In genomic region chr12:57237952-57238853, GRCh38 we compare ENCODE assay signal across 9 cellular contexts. TPM values are rescaled to one million over a fixed set of nuclear protein-coding genes. Genes with fewer than 3 reads are reported as not detected.
A peak's percentile ranks its signal among the peaks of the same experiment; 100 is the strongest.
DNase-seq lines count a peak whose midpoint lies in the region; ATAC-seq, FAIRE-seq and TF ChIP-seq lines count a peak whose summit lies in the region.
"Had no signal": no experiment of that assay in that cellular context is flagged by ENCODE, and none has a peak within 500 bp of the region (broad histone marks: within the 10 kb centered on the region; RNA-seq: fewer than 3 reads in every experiment).

No MANE protein-coding gene starts in this region.

- H3K27ac ChIP-seq in muscle layer of duodenum (ENCODE audit: low read length), result no peak overlapping the region

- H3K27me3 ChIP-seq in bronchial epithelial cell (ENCODE audit: control insufficient read depth, insufficient read depth, low read length), result peaks cover 6% of the 10 kb centered on the region
- peaks cover 66% of the 10 kb centered on the region for H3K27me3 ChIP-seq in muscle layer of duodenum (ENCODE audit: low read depth, low read length)

- H3K4me3 ChIP-seq in bronchial epithelial cell (ENCODE audit: low read depth, low read length), result peak overlapping the region; percentile 55
- H3K4me3 ChIP-seq in muscle layer of duodenum (ENCODE audit: low read depth in 1 of 2, low read length in 2 of 2), result peak overlapping the region; percentile 60 to 71

- peaks cover 15 to 66% of the 10 kb centered on the region in 2 donors for H3K4me1 ChIP-seq in muscle layer of duodenum (ENCODE audit: control insufficient read depth in 1 of 2, insufficient read depth in 2 of 2, low read length in 2 of 2)

- DNase-seq in DMS153 treated with DMSO at 0.1 percent for 48 hours (lab: John Stamatoyannopoulos, UW; ENCODE audit: unreplicated experiment), result peak; percentile 17
- DNase-seq in DMS153 (lab: John Stamatoyannopoulos, UW), result no peak
- DNase-seq in NCI-H510A treated with DMSO at 0.1 percent for 48 hours (lab: John Stamatoyannopoulos, UW), result peak; percentile 73
- no peak for DNase-seq in bronchial epithelial cell (ENCODE audit: low read depth)
- no peak for DNase-seq in GDM1 (lab: John Stamatoyannopoulos, UW)
- DNase-seq in medulla oblongata (ENCODE audit: extremely low spot score), result no peak

- H3K36me3 ChIP-seq in bronchial epithelial cell (ENCODE audit: control insufficient read depth, insufficient read depth, low read length), result peaks cover 15% of the 10 kb centered on the region
- H3K36me3 ChIP-seq in muscle layer of duodenum (ENCODE audit: control insufficient read depth in 1 of 2, insufficient read depth in 2 of 2, low read length in 2 of 2), result peaks cover 12 to 16% of the 10 kb centered on the region in 2 donors

- no peaks in the 10 kb centered on the region for H3K9me3 ChIP-seq in muscle layer of duodenum (ENCODE audit: control insufficient read depth in 1 of 2, low read length in 2 of 2)

- FAIRE-seq in bronchial epithelial cell (lab: Jason Lieb, UNC), result no peak
- FAIRE-seq: TTC549 had no signal

- no peak for ATAC-seq in GM21576 (IDR thresholded peaks at IDR 0.05; ENCODE audit: unreplicated experiment)

- TF ChIP-seq CTCF in bronchial epithelial cell (IDR thresholded peaks at IDR 0.05; ENCODE audit: insufficient read depth, low read length, severe bottlenecking), result no peak

RNA-seq across cellular contexts. Expression of gene SHMT2, which starts 8.7 kb away (rescaled TPM):
- total RNA-seq in bronchial epithelial cell, result 357 and 413 TPM in 2 replicates

RNA-seq across cellular contexts. Expression of gene STAC3, which starts 12.8 kb away (rescaled TPM):
- 0.26 and 0.51 TPM in 2 replicates for total RNA-seq in bronchial epithelial cell

RNA-seq across cellular contexts. Expression of gene NXPH4, which starts 21.6 kb away (rescaled TPM):
- 0.53 and 1.9 TPM in 2 replicates for total RNA-seq in bronchial epithelial cell

Comparison
In these comparisons a context has a peak if more than half of its experiments do, and no peak if none do; other contexts are left out.
1. DNase-seq: peak in DMS153 treated with DMSO at 0.1 percent for 48 hours (single experiment) and NCI-H510A treated with DMSO at 0.1 percent for 48 hours (single experiment); none in DMS153 (single experiment), bronchial epithelial cell (single experiment), GDM1 (single experiment) and medulla oblongata (single experiment).